8 cellular contexts compared by ENCODE assay signal in the genomic region with DNA sequence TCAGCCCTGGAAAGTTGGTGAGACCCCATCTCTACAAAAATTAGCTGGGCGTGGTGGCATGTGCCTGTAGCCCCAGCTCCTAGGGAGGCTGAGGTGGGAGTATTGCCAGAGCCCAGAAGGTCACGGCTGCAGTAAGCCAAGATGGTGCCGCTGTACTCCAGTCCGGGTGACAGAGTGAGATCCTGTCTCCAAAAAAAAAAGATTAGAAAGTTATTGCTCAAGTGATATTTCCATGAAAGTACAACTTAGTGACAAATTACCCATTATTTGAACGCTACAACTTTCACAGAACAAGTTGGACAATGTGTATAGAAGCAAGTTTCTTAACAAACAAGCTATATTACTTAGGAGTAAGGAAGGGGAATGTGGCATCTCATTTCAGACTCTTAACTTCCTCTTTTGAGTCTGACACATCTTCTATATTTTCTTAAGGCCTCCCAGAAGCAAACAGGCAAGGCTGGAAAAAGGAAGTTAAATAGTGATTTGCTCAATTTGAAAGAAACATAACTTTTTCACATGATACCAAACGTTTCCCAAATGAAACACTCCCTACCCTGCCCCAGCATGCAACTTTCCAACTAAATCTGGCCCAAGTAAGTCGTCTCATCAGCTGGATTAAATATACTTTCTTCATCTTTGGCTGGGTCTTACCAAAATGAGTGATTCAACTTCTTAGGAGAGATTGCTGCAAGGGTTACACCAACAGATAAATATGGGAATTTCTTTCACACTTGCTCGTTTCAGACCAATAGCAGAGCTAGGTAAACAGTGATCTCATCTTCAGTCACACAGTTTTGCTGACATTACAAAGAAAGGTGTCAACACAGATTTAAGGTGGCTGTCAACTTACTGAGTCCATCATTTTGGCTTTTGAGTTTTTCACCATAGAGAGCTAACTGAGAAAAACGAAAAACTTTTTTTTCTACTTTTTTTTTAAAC.
DNase-seq lines count a peak whose midpoint lies in the region; ATAC-seq and TF ChIP-seq lines count a peak whose summit lies in the region.

No MANE protein-coding gene starts in this region.

- H3K27ac Mint-ChIP-seq in activated T-cell treated with anti-CD3 and anti-CD28 coated beads, Interleukin-2, amount 50 U/mL, for 72 hours: peak overlapping the region; percentile 100

- peak overlapping the region in 7 of 8 donors; percentile 61 to 89 (median 79) for H3K27ac ChIP-seq in spleen

- no peaks in the 10 kb centered on the region for H3K36me3 ChIP-seq in spleen

- H3K27me3 Mint-ChIP-seq in activated T-cell treated with anti-CD3 and anti-CD28 coated beads, Interleukin-2, amount 50 U/mL, for 72 hours (ENCODE audit: low read depth): no peaks in the 10 kb centered on the region

- intact Hi-C loops in left cardiac atrium (cut with DNase I): no loop called here
- intact Hi-C loops in spleen (cut with DNase I; ENCODE audit: low total_unique reads): no loop called here

- no peak for TF ChIP-seq POLR2A in spleen (IDR thresholded peaks at IDR 0.05)

- H3K4me1 ChIP-seq in spleen: peaks cover 8 to 32% (median 21%) of the 10 kb centered on the region in 6 donors

- H3K4me3 Mint-ChIP-seq in activated T-cell treated with anti-CD3 and anti-CD28 coated beads, Interleukin-2, amount 50 U/mL, for 72 hours: peak overlapping the region; percentile 68 to 93

- H3K36me3 Mint-ChIP-seq in activated T-cell treated with anti-CD3 and anti-CD28 coated beads, Interleukin-2, amount 50 U/mL, for 72 hours (ENCODE audit: insufficient read depth in 2 of 2): peaks cover 2 to 5% of the 10 kb centered on the region in 2 donors

- DNase-seq in activated T-cell treated with anti-CD3 and anti-CD28 coated beads, Interleukin-2, amount 50 U/mL, for 72 hours: no peak
- DNase-seq in left cardiac atrium (no peak), spleen (no peak), HuH-7 (ENCODE audit: low spot score) (no peak)

- WGBS in spleen, 5 donors: 56 to 62% (median 60%) methylated on average over 9 of the region's 9 CpGs

- ATAC-seq in GM18502 (IDR thresholded peaks at IDR 0.05; ENCODE audit: poor library complexity, unreplicated experiment) (peak; percentile 29), HG03565 (IDR thresholded peaks at IDR 0.05; ENCODE audit: unreplicated experiment) (peak; percentile 31), left cardiac atrium (peak; percentile 33 to 80), HG02798 (IDR thresholded peaks at IDR 0.05; ENCODE audit: poor library complexity, unreplicated experiment) (no peak), GM18511 (IDR thresholded peaks at IDR 0.05; ENCODE audit: unreplicated experiment) (no peak)
- ATAC-seq in activated T-cell treated with anti-CD3 and anti-CD28 coated beads, Interleukin-2, amount 50 U/mL, for 72 hours (replicated peaks in 1 of 2): peak in 1 of 2 donors; percentile 31

- H3K4me3 ChIP-seq in spleen: peak overlapping the region in 1 of 8 donors; percentile 51

- no peak for TF ChIP-seq CTCF in spleen (IDR thresholded peaks at IDR 0.05 in 8 of 11, conservative IDR thresholded peaks at IDR 0.05 in 3 of 11)

- no peaks in the 10 kb centered on the region for H3K9me3 ChIP-seq in spleen

- no peaks in the 10 kb centered on the region for H3K27me3 ChIP-seq in spleen (replicated peaks in 1 of 7)

- H3K4me1 Mint-ChIP-seq in activated T-cell treated with anti-CD3 and anti-CD28 coated beads, Interleukin-2, amount 50 U/mL, for 72 hours (ENCODE audit: low read depth): peaks cover 63% of the 10 kb centered on the region

- H3K9me3 Mint-ChIP-seq in activated T-cell treated with anti-CD3 and anti-CD28 coated beads, Interleukin-2, amount 50 U/mL, for 72 hours: peaks cover 0 to 2% of the 10 kb centered on the region in 2 donors

Comparison
In these comparisons a context has a peak if more than half of its experiments do, and no peak if none do; other contexts are left out.
1. ATAC-seq: peak in GM18502 (single experiment), HG03565 (single experiment) and left cardiac atrium (2 of 2); none in HG02798 (single experiment) and GM18511 (single experiment).